Comparison of ENCODE assay signal across 23 cellular contexts in genomic region chr10:85510682-85511081, GRCh38.
DNase-seq lines count a peak whose midpoint lies in the region; ATAC-seq and TF ChIP-seq lines count a peak whose summit lies in the region.
"Had no signal": no experiment of that assay in that cellular context is flagged by ENCODE, and none has a peak within 500 bp of the region (broad histone marks: within the 10 kb centered on the region; RNA-seq: fewer than 3 reads in every experiment).

No MANE protein-coding gene starts in this region.

- H3K27me3 Mint-ChIP-seq in endodermal cell (ENCODE audit: insufficient read depth), result no peaks in the 10 kb centered on the region
- H3K27me3 Mint-ChIP-seq: stimulated activated memory B cell treated with anti-CD40 and anti-IgM and Interleukin-4, amounts not matched to agents 10 μg/mL and 1 μg/mL and 100 μg/mL, for 72 hours had no signal

- H3K4me3 ChIP-seq in heart left ventricle (no peak overlapping the region), endodermal cell (ENCODE audit: low read length) (no peak overlapping the region)
- H3K4me3 ChIP-seq: K562, PC-9, SJSA1, thoracic aorta had no signal

- no peak overlapping the region for H3K27ac Mint-ChIP-seq in endodermal cell
- H3K27ac Mint-ChIP-seq: CD14-positive monocyte; natural killer cell; stimulated activated memory B cell treated with anti-CD40 and anti-IgM and Interleukin-4, amounts not matched to agents 10 μg/mL and 1 μg/mL and 100 μg/mL, for 72 hours; T-helper 17 cell had no signal

- no peaks in the 10 kb centered on the region for H3K4me1 ChIP-seq in heart left ventricle
- H3K4me1 ChIP-seq in endodermal cell (ENCODE audit: control insufficient read depth, insufficient read depth, low read length), result no peaks in the 10 kb centered on the region

- no peak for DNase-seq in heart left ventricle
- DNase-seq in left cardiac atrium, result no peak
- peak; percentile 8 for DNase-seq in NCI-H69 (lab: John Stamatoyannopoulos, UW)
- peak; percentile 65 for DNase-seq in endodermal cell
- DNase-seq in superior temporal gyrus (ENCODE audit: extremely low spot score), result peak; percentile 55
- DNase-seq in ecto neural progenitor cell (ENCODE audit: low spot score), result no peak
- no peak for DNase-seq in NK-92 (lab: John Stamatoyannopoulos, UW; ENCODE audit: unreplicated experiment)
- no peak for DNase-seq in cerebellar cortex (ENCODE audit: low spot score)
- DNase-seq: activated CD4-positive, alpha-beta T cell treated with anti-CD3 and anti-CD28 coated beads, Interleukin-2, amount 50 U/mL, for 48 hours; activated T-cell treated with anti-CD3 and anti-CD28 coated beads for 4 hours; dermis blood vessel endothelial cell; GF-D8; kidney glomerular epithelial cell; MV-4-11; natural killer cell; NCI-H2029; PC-9; T-helper 17 cell had no signal

- H3K9me3 ChIP-seq in heart left ventricle (no peaks in the 10 kb centered on the region), endodermal cell (ENCODE audit: control insufficient read depth, low read length) (peaks cover 3% of the 10 kb centered on the region)
- H3K9me3 ChIP-seq: thoracic aorta had no signal

- intact Hi-C loops in heart left ventricle (cut with DNase I), result loop anchor here in 2 of 10 donors (5.0 to 10.0 kb wide), 2 partner anchors 583 to 896 kb away; no protein-coding TSS in a partner anchor
- intact Hi-C loops in left cardiac atrium (cut with DNase I), result no loop called here

- H3K27me3 ChIP-seq in heart left ventricle, result no peaks in the 10 kb centered on the region
- H3K27me3 ChIP-seq in endodermal cell (ENCODE audit: control insufficient read depth, insufficient read depth, low read length, poor library complexity, severe bottlenecking), result no peaks in the 10 kb centered on the region
- H3K27me3 ChIP-seq: SJSA1 had no signal

- peak in 1 of 4 donors; percentile 34 for ATAC-seq in heart left ventricle
- ATAC-seq in left cardiac atrium, result no peak
- ATAC-seq: K562; natural killer cell; stimulated activated memory B cell treated with anti-CD40 and anti-IgM and Interleukin-4, amounts not matched to agents 10 μg/mL and 1 μg/mL and 100 μg/mL, for 72 hours; T-helper 17 cell had no signal

- peaks cover 6% of the 10 kb centered on the region for H3K9me3 Mint-ChIP-seq in endodermal cell

- H3K9ac ChIP-seq in endodermal cell (ENCODE audit: extremely low read depth, low read length, poor library complexity, severe bottlenecking), result no peak overlapping the region

- H3K36me3 ChIP-seq in heart left ventricle (no peaks in the 10 kb centered on the region), endodermal cell (ENCODE audit: control insufficient read depth, insufficient read depth, low read length) (no peaks in the 10 kb centered on the region)
- H3K36me3 ChIP-seq: SJSA1, thoracic aorta had no signal

- peaks cover 10% of the 10 kb centered on the region for H3K4me1 Mint-ChIP-seq in endodermal cell
- H3K4me1 Mint-ChIP-seq: CD14-positive monocyte; natural killer cell; stimulated activated memory B cell treated with anti-CD40 and anti-IgM and Interleukin-4, amounts not matched to agents 10 μg/mL and 1 μg/mL and 100 μg/mL, for 72 hours had no signal

- WGBS in heart left ventricle, 4 donors, result 58 to 79% (median 67%) methylated on average over 5 of the region's 5 CpGs
- 83 to 88% methylated on average over 1 to 5 of the region's 5 CpGs for WGBS in endodermal cell (ENCODE audit: insufficient coverage in 1 of 2, insufficient read length in 1 of 2), 2 experiments

- no peaks in the 10 kb centered on the region for H3K36me3 Mint-ChIP-seq in endodermal cell (ENCODE audit: low read depth)
- H3K36me3 Mint-ChIP-seq: CD14-positive monocyte; natural killer cell; stimulated activated memory B cell treated with anti-CD40 and anti-IgM and Interleukin-4, amounts not matched to agents 10 μg/mL and 1 μg/mL and 100 μg/mL, for 72 hours had no signal

- TF ChIP-seq CTCF in heart left ventricle (IDR thresholded peaks at IDR 0.05) (peak in 8 of 12 donors; percentile 11 to 36 (median 30)), endodermal cell (conservative IDR thresholded peaks at IDR 0.05) (peak; percentile 69)

- no peak overlapping the region for H3K4me3 Mint-ChIP-seq in endodermal cell
- H3K4me3 Mint-ChIP-seq: CD14-positive monocyte; natural killer cell; stimulated activated memory B cell treated with anti-CD40 and anti-IgM and Interleukin-4, amounts not matched to agents 10 μg/mL and 1 μg/mL and 100 μg/mL, for 72 hours; T-helper 17 cell had no signal

- TF ChIP-seq POLR2A in heart left ventricle (IDR thresholded peaks at IDR 0.05), result no peak

- H3K27ac ChIP-seq in heart left ventricle (no peak overlapping the region), endodermal cell (ENCODE audit: low read depth, low read length) (no peak overlapping the region)
- H3K27ac ChIP-seq: PC-9, SJSA1, thoracic aorta had no signal

Comparison
In these comparisons a context has a peak if more than half of its experiments do, and no peak if none do; other contexts are left out.
1. DNase-seq: peak in NCI-H69 (single experiment), endodermal cell (single experiment) and superior temporal gyrus (single experiment); none in heart left ventricle (0 of 5), left cardiac atrium (single experiment), ecto neural progenitor cell (single experiment), NK-92 (single experiment) and cerebellar cortex (single experiment).